Comparison of ENCODE assay signal across 29 cellular contexts in genomic region chr7:106814887-106815286, GRCh38. TPM values are rescaled to one million over a fixed set of nuclear protein-coding genes. Genes with fewer than 3 reads are reported as not detected.
"Had no signal": no experiment of that assay in that cellular context is flagged by ENCODE, and none has a peak within 500 bp of the region (broad histone marks: within the 10 kb centered on the region; RNA-seq: fewer than 3 reads in every experiment).

No MANE protein-coding gene starts in this region.

- H3K27me3 ChIP-seq: brain microvascular endothelial cell, cardiac muscle cell, MG63 had no signal

- H3K9ac ChIP-seq: KMS-11 had no signal

- DNase-seq: activated CD4-positive, alpha-beta memory T cell treated with anti-CD3 and anti-CD28 coated beads for 36 hours; activated CD4-positive, alpha-beta T cell treated with anti-CD3 and anti-CD28 coated beads, Interleukin-2, amount 10 ng/mL, durations not matched to agents 7 days and 5 days; activated CD4-positive, CD25-positive, alpha-beta regulatory T cell; activated CD8-positive, alpha-beta memory T cell treated with anti-CD3 and anti-CD28 coated beads for 24 hours; activated effector memory CD4-positive, alpha-beta T cell treated with anti-CD3 and anti-CD28 coated beads, Interleukin-2, amount 50 U/mL, for 16 hours; activated naive CD4-positive, alpha-beta T cell treated with anti-CD3 and anti-CD28 coated beads for 36 hours; activated naive CD8-positive, alpha-beta T cell treated with anti-CD3 and anti-CD28 coated beads for 36 hours; activated T-cell treated with anti-CD3 and anti-CD28 coated beads, Interleukin-2, amount 50 U/mL, for 4 hours; brain microvascular endothelial cell; IMR-90; MG63; MV-4-11; NCI-H1105 treated with DMSO at 0.1 percent for 48 hours; NCI-H146; NCI-H187 treated with DMSO at 0.1 percent for 48 hours; NCI-H2171; NCI-H2227 treated with DMSO at 0.1 percent for 48 hours; NCI-H526 treated with DMSO at 0.1 percent for 48 hours; NCI-H82; OCI-M1; RPMI8226; T-cell; T-helper 2 cell; T1000 had no signal

- H3K27ac ChIP-seq: brain microvascular endothelial cell, KMS-11, SK-N-MC, VCaP had no signal

- H3K4me3 ChIP-seq: cardiac muscle cell, MG63, SK-N-MC had no signal

- H3K36me3 ChIP-seq: brain microvascular endothelial cell, cardiac muscle cell, MG63 had no signal

- H3K4me2 ChIP-seq: KMS-11 had no signal

- H3K9me3 ChIP-seq: MG63 had no signal

RNA-seq across cellular contexts. Expression of gene PIK3CG, which starts 50.2 kb away (rescaled TPM):
- total RNA-seq: NCI-H460 had no signal
- polyA plus RNA-seq: cardiac muscle cell, IMR-90 had no signal
